Comparison of ENCODE assay signal across 27 cellular contexts in genomic region chr1:68608289-68608688, GRCh38.
"Had no signal": no experiment of that assay in that cellular context is flagged by ENCODE, and none has a peak within 500 bp of the region (broad histone marks: within the 10 kb centered on the region; RNA-seq: fewer than 3 reads in every experiment).

No MANE protein-coding gene starts in this region.

- H3K4me1 ChIP-seq: left lung, lower lobe of right lung, neural progenitor cell, right atrium auricular region, right lobe of liver, stomach, testis, thyroid gland, transverse colon, upper lobe of left lung had no signal

- DNase-seq: heart left ventricle; hypothalamus; immature natural killer cell; kidney; left colon; left lung; lower lobe of right lung; mammary epithelial cell; mesenchymal stem cell; natural killer cell; nephron progenitor cell; ovary; right lobe of liver; stimulated activated CD4-positive, alpha-beta T cell treated with anti-CD3 and anti-CD28 coated beads, Interleukin-1b, Interleukin-23, amount 100 ng/mL, for 48 hours; stimulated activated CD4-positive, alpha-beta T cell treated with anti-CD3 and anti-CD28 coated beads, Interleukin-2, amount 100 ng/mL, for 48 hours; stimulated activated CD4-positive, alpha-beta T cell treated with anti-CD3 and anti-CD28 coated beads, Interleukin-4, amount 100 ng/mL, for 4 hours; stimulated activated CD8-positive, alpha-beta memory T cell treated with anti-CD3 and anti-CD28 coated beads, Interleukin-4, amount 100 ng/mL, for 48 hours; stimulated activated naive CD4-positive, alpha-beta T cell; stomach; testis; thyroid gland; transverse colon; upper lobe of left lung had no signal

- H3K4me3 Mint-ChIP-seq: immature natural killer cell, natural killer cell, nephron progenitor cell, neural progenitor cell had no signal

- H3K36me3 Mint-ChIP-seq: immature natural killer cell, natural killer cell, neural progenitor cell had no signal

- H3K27ac ChIP-seq: heart left ventricle, left lung, lower lobe of right lung, neural progenitor cell, ovary, right atrium auricular region, right lobe of liver, stomach, testis, thyroid gland, transverse colon, upper lobe of left lung had no signal

- H3K36me3 ChIP-seq: heart left ventricle, left lung, lower lobe of right lung, neural progenitor cell, ovary, right atrium auricular region, right lobe of liver, stomach, thyroid gland, transverse colon, upper lobe of left lung had no signal

- H3K27ac Mint-ChIP-seq: immature natural killer cell, natural killer cell, nephron progenitor cell, neural progenitor cell, progenitor cell of endocrine pancreas had no signal

- H3K27me3 Mint-ChIP-seq: progenitor cell of endocrine pancreas had no signal

- H3K9me3 ChIP-seq: ovary, right lobe of liver, testis, thyroid gland, transverse colon had no signal

- H3K4me3 ChIP-seq: heart left ventricle, left lung, lower lobe of right lung, neural progenitor cell, ovary, right atrium auricular region, right lobe of liver, smooth muscle cell, stomach, testis, thyroid gland, transverse colon, upper lobe of left lung had no signal

- H3K27me3 ChIP-seq: heart left ventricle, left lung, neural progenitor cell, ovary, right atrium auricular region, right lobe of liver, stomach, testis, thyroid gland, transverse colon, upper lobe of left lung had no signal

- ATAC-seq: left colon, left lung, lower lobe of right lung had no signal

- H3K4me1 Mint-ChIP-seq: immature natural killer cell, natural killer cell, nephron progenitor cell, neural progenitor cell had no signal
